9 cellular contexts compared by ENCODE assay signal in genomic region chr18:43277164-43277600, GRCh38. TPM values are rescaled to one million over a fixed set of nuclear protein-coding genes. Genes with fewer than 3 reads are reported as not detected.
DNase-seq lines count a peak whose midpoint lies in the region; ATAC-seq and TF ChIP-seq lines count a peak whose summit lies in the region.
"Had no signal": no experiment of that assay in that cellular context is flagged by ENCODE, and none has a peak within 500 bp of the region (broad histone marks: within the 10 kb centered on the region; RNA-seq: fewer than 3 reads in every experiment).

Gene SYT4 (minus strand): TSS chr18:43277490. CDS start chr18:43277281, 209 bp downstream.

- peak; percentile 3 for DNase-seq in HT1080 (ENCODE audit: low read depth)
- DNase-seq in NCI-H82 treated with DMSO at 0.1 percent for 48 hours (lab: John Stamatoyannopoulos, UW; ENCODE audit: unreplicated experiment) = peak; percentile 90
- DNase-seq in fibroblast of mammary gland (ENCODE audit: low read depth) = peak; percentile 36
- peak; percentile 88 for DNase-seq in neural progenitor cell (ENCODE audit: low spot score)
- DNase-seq in 8988T = no peak
- DNase-seq in ascending aorta (ENCODE audit: low spot score in 2 of 2) = no peak

- no peak within 1 kb of the TSS for H2AFZ ChIP-seq in neural progenitor cell (replicated peaks)

- peak within 1 kb of the TSS; percentile 73 for H3K4me2 ChIP-seq in neural progenitor cell

- no peak within 1 kb of the TSS for H3K27ac ChIP-seq in neural progenitor cell
- H3K27ac ChIP-seq in ascending aorta = no peak within 1 kb of the TSS

- no peaks in the 10 kb centered on the region for H3K79me2 ChIP-seq in neural progenitor cell (ENCODE audit: low read depth)

- H3K4me3 ChIP-seq in fibroblast of mammary gland (ENCODE audit: control insufficient read depth, low read depth, low read length) = no peak within 1 kb of the TSS
- H3K4me3 ChIP-seq in neural progenitor cell = peak within 1 kb of the TSS; percentile 34
- H3K4me3 ChIP-seq in ascending aorta = no peak within 1 kb of the TSS

- no peak within 1 kb of the TSS for H3K9ac ChIP-seq in neural progenitor cell

- H3K4me3 Mint-ChIP-seq in neural progenitor cell = peak within 1 kb of the TSS; percentile 78
- H3K4me3 Mint-ChIP-seq: memory B cell had no signal

- peaks cover 4% of the 10 kb centered on the region for H3K27me3 Mint-ChIP-seq in neural progenitor cell (ENCODE audit: insufficient read depth, low read depth)
- H3K27me3 Mint-ChIP-seq: memory B cell had no signal

- no peaks in the 10 kb centered on the region for H3K4me1 ChIP-seq in neural progenitor cell
- H3K4me1 ChIP-seq in ascending aorta = no peaks in the 10 kb centered on the region

- ATAC-seq in GM21825 (IDR thresholded peaks at IDR 0.05; ENCODE audit: unreplicated experiment) (no peak), HG02798 (IDR thresholded peaks at IDR 0.05; ENCODE audit: poor library complexity, unreplicated experiment) (no peak)

- H3K4me1 Mint-ChIP-seq in neural progenitor cell = peaks cover 30% of the 10 kb centered on the region
- H3K4me1 Mint-ChIP-seq: memory B cell had no signal

- H3K27me3 ChIP-seq in neural progenitor cell (no peaks in the 10 kb centered on the region), ascending aorta (no peaks in the 10 kb centered on the region)

- intact Hi-C loops in ascending aorta (cut with DNase I) = no loop called here

- H3K27ac Mint-ChIP-seq in neural progenitor cell = no peak within 1 kb of the TSS
- H3K27ac Mint-ChIP-seq: memory B cell had no signal

- no peaks in the 10 kb centered on the region for H3K9me3 ChIP-seq in neural progenitor cell (ENCODE audit: low read depth)
- no peaks in the 10 kb centered on the region for H3K9me3 ChIP-seq in ascending aorta

- no peaks in the 10 kb centered on the region for H3K36me3 Mint-ChIP-seq in neural progenitor cell
- H3K36me3 Mint-ChIP-seq: memory B cell had no signal

- TF ChIP-seq CTCF in fibroblast of mammary gland (conservative IDR thresholded peaks at IDR 0.05; ENCODE audit: control insufficient read depth, insufficient read depth, low read depth, low read length) (no peak), neural progenitor cell (IDR thresholded peaks at IDR 0.05) (no peak), ascending aorta (IDR thresholded peaks at IDR 0.05) (no peak)

- H3K36me3 ChIP-seq in neural progenitor cell (no peaks in the 10 kb centered on the region), ascending aorta (no peaks in the 10 kb centered on the region)

- H3F3A ChIP-seq in neural progenitor cell (ENCODE audit: low read depth) = no peaks in the 10 kb centered on the region

- no peaks in the 10 kb centered on the region for H3K9me3 Mint-ChIP-seq in neural progenitor cell
- H3K9me3 Mint-ChIP-seq: memory B cell had no signal

- no peaks in the 10 kb centered on the region for H4K20me1 ChIP-seq in neural progenitor cell (ENCODE audit: low read depth)

RNA-seq across cellular contexts. Expression of gene SYT4, which starts in this region (rescaled TPM):
- total RNA-seq in HT1080 (2014; rRNA removed; shearing (Covaris generic)) = not detected in 2 replicates
- polyA plus RNA-seq in HT1080 (2015; cell fraction: cytosol; rRNA removed) = not detected in 2 replicates
- polyA plus RNA-seq in HT1080 (2015; cell fraction: nucleus; rRNA removed) = not detected in 2 replicates
- 0.02 and 0.06 TPM in 2 replicates for total RNA-seq in neural progenitor cell (ENCODE audit: low replicate concordance)
- total RNA-seq in ascending aorta = not detected

Comparison
In these comparisons a context has a peak if more than half of its experiments do, and no peak if none do; other contexts are left out.
1. Peak in DNase-seq in HT1080; RNA of the gene not detected or under 1 TPM.
2. Peak in DNase-seq, H3K4me3 ChIP-seq and H3K4me2 ChIP-seq in neural progenitor cell; RNA of the gene not detected or under 1 TPM.
3. DNase-seq: peak in NCI-H82 treated with DMSO at 0.1 percent for 48 hours (single experiment) and fibroblast of mammary gland (single experiment); none in 8988T (single experiment) and ascending aorta (0 of 2).